ENCODE assay signal across 8 cellular contexts in genomic region chr2:50401772-50402653, GRCh38.
DNase-seq lines count a peak whose midpoint lies in the region; ATAC-seq, FAIRE-seq and TF ChIP-seq lines count a peak whose summit lies in the region.

No MANE protein-coding gene starts in this region.

- no peak overlapping the region for H3K4ac ChIP-seq in H1 (replicated peaks; ENCODE audit: insufficient read length, low read depth, low read length)

- WGBS in H1 (ENCODE audit: extremely low coverage in 1 of 2, insufficient coverage in 1 of 2, insufficient read length in 1 of 2, insufficient replicate concordance in 2 of 2, low coverage in 1 of 2, low lambda C conversion rate in 2 of 2, missing lambda C conversion rate in 1 of 2), 2 experiments, result 7% methylated on average over 7 of the region's 7 CpGs; no CpG with 5 or more reads in 1 of the 2 experiments

- H3K4me3 ChIP-seq in H1 (ENCODE audit: extremely low read depth in 1 of 4, insufficient read depth in 2 of 4, low read depth in 3 of 4, low read length in 4 of 4) (no peak overlapping the region), neural cell (ENCODE audit: low read length) (peak overlapping the region; percentile 30)

- H2BK120ac ChIP-seq in H1 (replicated peaks; ENCODE audit: low read depth, low read length), result no peak overlapping the region

- POLR2A ChIA-PET in H1 (lab: Charles Lee; ENCODE audit: partially characterized antibody), result no interaction called here
- POLR2A ChIA-PET in CD4-positive, alpha-beta T cell (lab: Charles Lee), result no interaction called here

- TF ChIP-seq EP300 in H1 (IDR thresholded peaks at IDR 0.05; ENCODE audit: borderline replicate concordance in 1 of 2, low read depth in 2 of 2, low read length in 2 of 2) (no peak), neural cell (conservative IDR thresholded peaks at IDR 0.05; ENCODE audit: poor library complexity, severe bottlenecking) (peak; percentile 48)

- H3K9me3 Mint-ChIP-seq in CD4-positive, alpha-beta T cell, result no peaks in the 10 kb centered on the region

- no peaks in the 10 kb centered on the region for H3K9me2 ChIP-seq in neural cell (ENCODE audit: insufficient read depth, low read length)

- CTCF ChIA-PET in H1 (lab: Charles Lee; ENCODE audit: partially characterized antibody), result interaction anchor here (0.6 to 5.0 kb wide), 59 partner anchors 12 to 1553 kb away, joined by 3 to 51 read pairs (median 4); no protein-coding TSS in a partner anchor
- CTCF ChIA-PET in CD4-positive, alpha-beta T cell (lab: Charles Lee), result no interaction called here

- intact Hi-C loops in CD4-positive, alpha-beta T cell (cut with DNase I, micrococcal nuclease), result loop anchor here in 1 of 2 experiments (10.0 kb wide), 1 partner anchor 1797 kb away; no protein-coding TSS in a partner anchor

- H3K4me1 ChIP-seq in H1 (replicated peaks in 1 of 4; ENCODE audit: control insufficient read depth in 3 of 4, insufficient read depth in 4 of 4, low read length in 3 of 4), result peaks cover 0 to 5% (median 3%) of the 10 kb centered on the region in 4 experiments; a peak in 3 of 7 replicates

- no peaks in the 10 kb centered on the region for H3F3A ChIP-seq in neural cell (ENCODE audit: insufficient read depth, low read length, poor library complexity, severe bottlenecking)

- H3K4me2 ChIP-seq in H1 (ENCODE audit: insufficient read depth in 1 of 2, low read depth in 2 of 2, low read length in 2 of 2) (no peak overlapping the region), neural cell (ENCODE audit: low read length) (peak overlapping the region; percentile 59)

- peak; percentile 98 for FAIRE-seq in H1 (lab: Jason Lieb, UNC)

- TF ChIP-seq RAD21 in H1 (IDR thresholded peaks at IDR 0.05 in 1 of 2, conservative IDR thresholded peaks at IDR 0.05 in 1 of 2; ENCODE audit: low read depth in 2 of 2, low read length in 2 of 2) (peak; percentile 97 to 98), neural cell (conservative IDR thresholded peaks at IDR 0.05) (peak; percentile 98)

- no peak overlapping the region for H3K56ac ChIP-seq in H1 (replicated peaks; ENCODE audit: insufficient read length, low read depth, low read length)

- H2BK20ac ChIP-seq in H1 (ENCODE audit: low read length), result no peak overlapping the region

- no peak overlapping the region for H4K5ac ChIP-seq in H1 (ENCODE audit: insufficient read length, low read depth, low read length)

- H4K91ac ChIP-seq in H1 (replicated peaks; ENCODE audit: insufficient read length, low read length), result no peak overlapping the region

- no peak overlapping the region for H3K4me3 Mint-ChIP-seq in CD4-positive, alpha-beta T cell

- no peaks in the 10 kb centered on the region for H3K36me3 ChIP-seq in H1 (ENCODE audit: control insufficient read depth in 2 of 4, insufficient read depth in 4 of 4, low read length in 3 of 4)
- H3K36me3 ChIP-seq in neural cell (ENCODE audit: insufficient read depth, low read length), result no peaks in the 10 kb centered on the region

- H3K27ac Mint-ChIP-seq in CD4-positive, alpha-beta T cell, result no peak overlapping the region

- H3K4me1 Mint-ChIP-seq in CD4-positive, alpha-beta T cell (ENCODE audit: low read depth), result no peaks in the 10 kb centered on the region

- peak; percentile 50 for DNase-seq in activated CD8-positive, alpha-beta memory T cell treated with anti-CD3 and anti-CD28 coated beads, Interleukin-2, amount 50 U/mL, for 48 hours
- no peak for DNase-seq in activated CD8-positive, alpha-beta memory T cell treated with anti-CD3 and anti-CD28 coated beads, Interleukin-2, amount 50 U/mL, for 4 hours
- DNase-seq in RKO (ENCODE audit: low spot score) (peak; percentile 53), H1 (ENCODE audit: low read depth in 1 of 2, low spot score in 2 of 2) (peak; percentile 29 to 84)
- no peak for DNase-seq in CD4-positive, alpha-beta T cell

- H2AFZ ChIP-seq in H1 (ENCODE audit: low read length) (no peak overlapping the region), neural cell (ENCODE audit: low read depth, low read length) (no peak overlapping the region)

- no peak overlapping the region for H3K27ac ChIP-seq in H1 (ENCODE audit: low read depth, low read length)
- peak overlapping the region; percentile 62 for H3K27ac ChIP-seq in neural cell (ENCODE audit: low read length)
- no peak overlapping the region for H3K27ac ChIP-seq in CD4-positive, alpha-beta T cell (ENCODE audit: low read depth, low read length)

- TF ChIP-seq POLR2A in H1 (IDR thresholded peaks at IDR 0.05; ENCODE audit: control extremely low read depth in 1 of 2, low read depth in 2 of 2, low read length in 2 of 2), result no peak

- no peak overlapping the region for H3K14ac ChIP-seq in H1 (ENCODE audit: insufficient read length)

- no peak overlapping the region for H2AK5ac ChIP-seq in H1 (ENCODE audit: low read depth, low read length)

- H3K9me3 ChIP-seq in H1 (ENCODE audit: insufficient read depth in 2 of 2, low read depth in 1 of 2, low read length in 1 of 2) (no peaks in the 10 kb centered on the region), neural cell (ENCODE audit: low read length) (no peaks in the 10 kb centered on the region)
- no peaks in the 10 kb centered on the region for H3K9me3 ChIP-seq in CD4-positive, alpha-beta T cell (ENCODE audit: control insufficient read depth, low read length)

- H3K27me3 ChIP-seq in H1 (replicated peaks in 1 of 4; ENCODE audit: control insufficient read depth in 3 of 4, extremely low read depth in 1 of 4, insufficient read depth in 3 of 4, low read length in 3 of 4) (no peaks in the 10 kb centered on the region), neural cell (ENCODE audit: insufficient read depth, low read depth, low read length) (no peaks in the 10 kb centered on the region)
- H3K27me3 ChIP-seq in CD4-positive, alpha-beta T cell (ENCODE audit: control insufficient read depth, insufficient read depth, low read length), result no peaks in the 10 kb centered on the region

- H3K23ac ChIP-seq in H1 (ENCODE audit: insufficient read length), result no peak overlapping the region

- ATAC-seq in GM21786 (IDR thresholded peaks at IDR 0.05; ENCODE audit: unreplicated experiment), result peak; percentile 78
- ATAC-seq in CD4-positive, alpha-beta T cell (ENCODE audit: poor library complexity), result no peak

- no peak overlapping the region for H3K18ac ChIP-seq in H1 (ENCODE audit: extremely low read depth, low read length)

- no peaks in the 10 kb centered on the region for H3K23me2 ChIP-seq in H1 (ENCODE audit: low read depth, low read length)

- H4K8ac ChIP-seq in H1 (ENCODE audit: extremely low read depth, insufficient read depth, low read length), result no peak overlapping the region

- H4K20me1 ChIP-seq in H1 (replicated peaks in 1 of 2; ENCODE audit: control insufficient read depth in 1 of 2, insufficient read depth in 2 of 2, low read length in 2 of 2) (no peaks in the 10 kb centered on the region), neural cell (ENCODE audit: insufficient read depth) (no peaks in the 10 kb centered on the region)

- H3K79me2 ChIP-seq in H1 (ENCODE audit: control insufficient read depth in 1 of 2, insufficient read depth in 2 of 2, low read length in 2 of 2), result no peaks in the 10 kb centered on the region
- H3K79me2 ChIP-seq in neural cell (replicated peaks; ENCODE audit: insufficient read depth, low read length), result no peaks in the 10 kb centered on the region

- no peak overlapping the region for H2BK5ac ChIP-seq in H1 (ENCODE audit: low read depth, low read length)

- TF ChIP-seq CTCF in LNCAP (IDR thresholded peaks at IDR 0.05) (peak; percentile 66), H1 (IDR thresholded peaks at IDR 0.05; ENCODE audit: control extremely low read depth in 1 of 3, insufficient read depth in 1 of 3, low read depth in 1 of 3, low read length in 3 of 3) (peak; percentile 13 to 93 (median 77)), neural cell (IDR thresholded peaks at IDR 0.05; ENCODE audit: poor library complexity, severe bottlenecking) (peak; percentile 97)
- TF ChIP-seq CTCF in CD4-positive, alpha-beta T cell (IDR thresholded peaks at IDR 0.05), result no peak

- H3K27me3 Mint-ChIP-seq in CD4-positive, alpha-beta T cell, result no peaks in the 10 kb centered on the region

- no peak overlapping the region for H2BK12ac ChIP-seq in H1 (ENCODE audit: low read depth, low read length)

- no peaks in the 10 kb centered on the region for H3K36me3 Mint-ChIP-seq in CD4-positive, alpha-beta T cell (ENCODE audit: low read depth)

- no peak overlapping the region for H2BK15ac ChIP-seq in H1 (ENCODE audit: low read length)

- H3K79me1 ChIP-seq in H1 (ENCODE audit: low read depth, low read length), result no peaks in the 10 kb centered on the region

- H3K9ac ChIP-seq in H1 (replicated peaks in 1 of 4; ENCODE audit: extremely low read depth in 1 of 4, low read depth in 3 of 4, low read length in 3 of 4), result no peak overlapping the region
- no peak overlapping the region for H3K9ac ChIP-seq in neural cell (ENCODE audit: low read length)

TF ChIP-seq in H1, 55 proteins besides CTCF, POLR2A, EP300 and RAD21:
- TF ChIP-seq ASH2L (IDR thresholded peaks at IDR 0.05; ENCODE audit: low read length) (no peak), EGR1 (IDR thresholded peaks at IDR 0.05; ENCODE audit: borderline replicate concordance, low read depth, low read length) (peak; percentile 91)
TF ChIP-seq in H1: peak in this region for 1.

TF ChIP-seq in neural cell, 6 proteins besides CTCF, POLR2A, EP300 and RAD21 (continues in another document):
- TF ChIP-seq EZH2 (IDR thresholded peaks at IDR 0.05; ENCODE audit: borderline replicate concordance, insufficient read depth, low read length, poor library complexity, severe bottlenecking) (no peak), POLR2AphosphoS5 (IDR thresholded peaks at IDR 0.05) (no peak), REST (IDR thresholded peaks at IDR 0.05; ENCODE audit: borderline replicate concordance) (no peak)

Comparison
In these comparisons a context has a peak if more than half of its experiments do, and no peak if none do; other contexts are left out.
1. DNase-seq: peak in activated CD8-positive, alpha-beta memory T cell treated with anti-CD3 and anti-CD28 coated beads, Interleukin-2, amount 50 U/mL, for 48 hours (single experiment), RKO (single experiment) and H1 (2 of 2); none in activated CD8-positive, alpha-beta memory T cell treated with anti-CD3 and anti-CD28 coated beads, Interleukin-2, amount 50 U/mL, for 4 hours (single experiment) and CD4-positive, alpha-beta T cell (0 of 10).